Comparison of ENCODE assay signal across 8 cellular contexts in genomic region chr9:130693426-130694191, GRCh38. TPM values are rescaled to one million over a fixed set of nuclear protein-coding genes. Genes with fewer than 3 reads are reported as not detected.
DNase-seq lines count a peak whose midpoint lies in the region; ATAC-seq and TF ChIP-seq lines count a peak whose summit lies in the region.

Gene EXOSC2, plus strand, starts transcription at chr9:130693780. Its CDS starts 12 bp downstream, at chr9:130693792.

- H3K27me3 Mint-ChIP-seq in naive thymus-derived CD4-positive, alpha-beta T cell: no peaks in the 10 kb centered on the region
- no peaks in the 10 kb centered on the region for H3K27me3 Mint-ChIP-seq in stimulated activated memory B cell treated with anti-CD40 and anti-IgM and Interleukin-4, amounts not matched to agents 10 μg/mL and 1 μg/mL and 100 μg/mL, for 72 hours

- ATAC-seq in naive thymus-derived CD4-positive, alpha-beta T cell: peak; percentile 100
- ATAC-seq in stimulated activated memory B cell treated with anti-CD40 and anti-IgM and Interleukin-4, amounts not matched to agents 10 μg/mL and 1 μg/mL and 100 μg/mL, for 72 hours: peak; percentile 100

- POLR2A ChIA-PET in naive thymus-derived CD4-positive, alpha-beta T cell (lab: Charles Lee): interaction anchor here (0.5 to 2.4 kb wide), 9 partner anchors 9 to 1840 kb away, joined by 3 to 18 read pairs (median 6); partner anchors contain the start of gene NUP214

- H3K4me1 Mint-ChIP-seq in naive thymus-derived CD4-positive, alpha-beta T cell: peaks cover 20 to 54% (median 46%) of the 10 kb centered on the region in 7 donors
- H3K4me1 Mint-ChIP-seq in stimulated activated memory B cell treated with anti-CD40 and anti-IgM and Interleukin-4, amounts not matched to agents 10 μg/mL and 1 μg/mL and 100 μg/mL, for 72 hours: peaks cover 39% of the 10 kb centered on the region

- DNase-seq in EH (ENCODE audit: low read depth): peak; percentile 99
- DNase-seq in GOT3 (lab: John Stamatoyannopoulos, UW): peak; percentile 77
- peak; percentile 97 for DNase-seq in LNCaP clone FGC (ENCODE audit: low read depth)
- DNase-seq in RPMI8226: peak; percentile 99
- DNase-seq in activated T-helper 1 cell treated with anti-CD3 and anti-CD28 coated beads, Interleukin-2, amount 50 U/mL, for 16 hours (ENCODE audit: low read depth in 1 of 2, low spot score in 1 of 2): peak; percentile 95 to 96
- peak; percentile 98 for DNase-seq in fibroblast of gingiva (ENCODE audit: low read depth)
- peak; percentile 76 to 99 (median 89) for DNase-seq in naive thymus-derived CD4-positive, alpha-beta T cell

- H3K27me3 ChIP-seq in naive thymus-derived CD4-positive, alpha-beta T cell (ENCODE audit: control insufficient read depth in 2 of 2, insufficient read depth in 2 of 2, low read length in 2 of 2): no peaks in the 10 kb centered on the region

- no peaks in the 10 kb centered on the region for H3K9me3 ChIP-seq in naive thymus-derived CD4-positive, alpha-beta T cell (ENCODE audit: control insufficient read depth in 2 of 3, low read length in 3 of 3)

- no peaks in the 10 kb centered on the region for H3K9me3 Mint-ChIP-seq in naive thymus-derived CD4-positive, alpha-beta T cell
- no peaks in the 10 kb centered on the region for H3K9me3 Mint-ChIP-seq in stimulated activated memory B cell treated with anti-CD40 and anti-IgM and Interleukin-4, amounts not matched to agents 10 μg/mL and 1 μg/mL and 100 μg/mL, for 72 hours

- peaks cover 2 to 38% (median 14%) of the 10 kb centered on the region in 3 experiments for H3K36me3 ChIP-seq in naive thymus-derived CD4-positive, alpha-beta T cell (ENCODE audit: control insufficient read depth in 2 of 3, insufficient read depth in 3 of 3, low read length in 3 of 3)

- H3K4me1 ChIP-seq in naive thymus-derived CD4-positive, alpha-beta T cell (ENCODE audit: control insufficient read depth in 2 of 2, insufficient read depth in 2 of 2, low read length in 2 of 2): peaks cover 13 to 20% of the 10 kb centered on the region in 2 donors

- peak within 1 kb of the TSS; percentile 85 for H3K27ac ChIP-seq in naive thymus-derived CD4-positive, alpha-beta T cell (ENCODE audit: low read depth, low read length)

- peaks cover 14 to 24% (median 18%) of the 10 kb centered on the region in 5 donors for H3K36me3 Mint-ChIP-seq in naive thymus-derived CD4-positive, alpha-beta T cell
- H3K36me3 Mint-ChIP-seq in stimulated activated memory B cell treated with anti-CD40 and anti-IgM and Interleukin-4, amounts not matched to agents 10 μg/mL and 1 μg/mL and 100 μg/mL, for 72 hours: peaks cover 25% of the 10 kb centered on the region

- intact Hi-C loops in naive thymus-derived CD4-positive, alpha-beta T cell (cut with micrococcal nuclease): loop anchor here (1.0 to 5.0 kb wide), 6 partner anchors 11 to 679 kb away; partner anchors contain the start of genes FUBP3 (in 2 of the 2) and NUP214 (in 1 of the 2)

- CTCF ChIA-PET in naive thymus-derived CD4-positive, alpha-beta T cell (lab: Charles Lee): interaction anchor here (0.7 to 2.0 kb wide), 8 partner anchors 8 to 353 kb away, joined by 3 to 10 read pairs (median 6); no protein-coding TSS in a partner anchor

- peak within 1 kb of the TSS; percentile 88 to 97 (median 94) for H3K27ac Mint-ChIP-seq in naive thymus-derived CD4-positive, alpha-beta T cell
- H3K27ac Mint-ChIP-seq in stimulated activated memory B cell treated with anti-CD40 and anti-IgM and Interleukin-4, amounts not matched to agents 10 μg/mL and 1 μg/mL and 100 μg/mL, for 72 hours: peak within 1 kb of the TSS; percentile 97

- peak within 1 kb of the TSS; percentile 83 to 98 (median 95) for H3K4me3 Mint-ChIP-seq in naive thymus-derived CD4-positive, alpha-beta T cell
- peak within 1 kb of the TSS; percentile 96 for H3K4me3 Mint-ChIP-seq in stimulated activated memory B cell treated with anti-CD40 and anti-IgM and Interleukin-4, amounts not matched to agents 10 μg/mL and 1 μg/mL and 100 μg/mL, for 72 hours

- no peak for TF ChIP-seq CTCF in LNCaP clone FGC (IDR thresholded peaks at IDR 0.05; ENCODE audit: control insufficient read depth, extremely low read depth, insufficient read depth)

- peak within 1 kb of the TSS; percentile 99 for H3K4me3 ChIP-seq in LNCaP clone FGC (ENCODE audit: low read depth, low read length)
- peak within 1 kb of the TSS; percentile 91 for H3K4me3 ChIP-seq in naive thymus-derived CD4-positive, alpha-beta T cell (ENCODE audit: low read length)

RNA-seq across cellular contexts. Expression of gene EXOSC2, which starts in this region (rescaled TPM):
- total RNA-seq in naive thymus-derived CD4-positive, alpha-beta T cell: 10 to 100 TPM; 44.2 to 60.7 (median 59.5) TPM
- polyA plus RNA-seq in naive thymus-derived CD4-positive, alpha-beta T cell: 10 to 100 TPM; 31.4 to 39.9 TPM

Comparison
In these comparisons a context has a peak if more than half of its experiments do, and no peak if none do; other contexts are left out.
1. Peak in every context shown above with its lines: DNase-seq, ATAC-seq, H3K4me3 ChIP-seq and H3K27ac ChIP-seq.